ENCODE assay signal across 1 cellular context in the genomic region with DNA sequence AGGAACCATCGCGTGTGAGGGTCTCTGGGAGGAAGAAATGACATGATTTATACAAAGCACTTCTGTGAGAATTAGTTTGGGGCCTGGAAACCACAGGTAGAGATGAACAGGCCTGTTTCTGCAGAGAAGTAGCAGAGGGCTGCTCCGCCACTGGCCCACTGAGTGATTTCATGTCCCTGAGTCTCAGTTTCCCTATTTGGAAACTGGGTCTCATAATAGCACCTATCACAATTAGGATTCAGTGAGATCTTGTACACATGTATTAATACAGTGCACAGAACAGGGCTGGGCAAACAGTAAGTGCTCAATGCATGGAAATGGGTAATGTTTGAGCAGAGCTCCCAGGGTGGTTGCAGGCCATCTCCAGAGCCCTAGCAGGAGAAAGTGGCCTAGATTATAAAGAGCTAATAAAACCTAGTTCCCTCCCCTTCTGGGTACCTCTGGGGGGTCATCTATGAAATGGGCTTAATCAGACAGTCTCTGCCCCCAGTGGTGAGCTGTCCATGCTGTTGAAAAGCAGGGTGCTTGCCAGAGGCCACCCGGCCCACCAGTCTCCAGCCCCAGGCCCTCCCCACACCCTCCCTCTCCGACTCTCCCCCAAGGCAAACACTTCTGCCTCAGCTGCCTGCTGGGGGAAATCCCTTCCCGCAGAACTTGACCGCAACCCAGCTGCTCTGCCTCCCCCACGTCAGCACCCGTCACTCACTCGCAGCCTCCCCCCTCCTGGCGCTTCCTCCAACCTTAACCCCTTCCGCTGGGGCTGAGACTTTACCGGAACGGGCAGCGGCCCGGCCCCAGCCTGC.
TF ChIP-seq lines count a peak whose summit lies in the region.

No MANE protein-coding gene starts in this region.

TF ChIP-seq in HepG2, 621 proteins besides CTCF, POLR2A, EP300 and RAD21 (continued from another document and continues in another):
- TF ChIP-seq, protein P1, sequence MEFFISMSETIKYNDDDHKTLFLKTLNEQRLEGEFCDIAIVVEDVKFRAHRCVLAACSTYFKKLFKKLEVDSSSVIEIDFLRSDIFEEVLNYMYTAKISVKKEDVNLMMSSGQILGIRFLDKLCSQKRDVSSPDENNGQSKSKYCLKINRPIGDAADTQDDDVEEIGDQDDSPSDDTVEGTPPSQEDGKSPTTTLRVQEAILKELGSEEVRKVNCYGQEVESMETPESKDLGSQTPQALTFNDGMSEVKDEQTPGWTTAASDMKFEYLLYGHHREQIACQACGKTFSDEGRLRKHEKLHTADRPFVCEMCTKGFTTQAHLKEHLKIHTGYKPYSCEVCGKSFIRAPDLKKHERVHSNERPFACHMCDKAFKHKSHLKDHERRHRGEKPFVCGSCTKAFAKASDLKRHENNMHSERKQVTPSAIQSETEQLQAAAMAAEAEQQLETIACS (CRISPR knock-in tag; IDR thresholded peaks at IDR 0.05) = no peak
- peak; percentile 62 for TF ChIP-seq HDAC1 (CRISPR knock-in tag; IDR thresholded peaks at IDR 0.05)
- TF ChIP-seq, protein P2, sequence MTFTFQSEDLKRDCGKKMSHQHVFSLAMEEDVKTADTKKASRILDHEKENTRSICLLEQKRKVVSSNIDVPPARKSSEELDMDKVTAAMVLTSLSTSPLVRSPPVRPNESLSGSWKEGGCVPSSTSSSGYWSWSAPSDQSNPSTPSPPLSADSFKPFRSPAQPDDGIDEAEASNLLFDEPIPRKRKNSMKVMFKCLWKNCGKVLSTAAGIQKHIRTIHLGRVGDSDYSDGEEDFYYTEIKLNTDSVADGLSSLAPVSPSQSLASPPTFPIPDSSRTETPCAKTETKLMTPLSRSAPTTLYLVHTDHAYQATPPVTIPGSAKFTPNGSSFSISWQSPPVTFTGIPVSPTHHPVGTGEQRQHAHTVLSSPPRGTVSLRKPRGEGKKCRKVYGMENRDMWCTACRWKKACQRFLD (CRISPR knock-in tag; IDR thresholded peaks at IDR 0.05; ENCODE audit: borderline replicate concordance) = no peak
- TF ChIP-seq KLF11 (CRISPR knock-in tag; IDR thresholded peaks at IDR 0.05) = no peak
- TF ChIP-seq ZNF530 (CRISPR knock-in tag; IDR thresholded peaks at IDR 0.05; ENCODE audit: low read depth) = no peak
- TF ChIP-seq TEAD3 (CRISPR knock-in tag; optimal IDR thresholded peaks at IDR 0.05; ENCODE audit: borderline replicate concordance) = peak; percentile 30
- no peak for TF ChIP-seq ZNF777 (CRISPR knock-in tag; IDR thresholded peaks at IDR 0.05)
- TF ChIP-seq ZNF343 (CRISPR knock-in tag; IDR thresholded peaks at IDR 0.05) = no peak
- TF ChIP-seq U2AF2 (IDR thresholded peaks at IDR 0.05; ENCODE audit: low read depth, low read length) = no peak
- TF ChIP-seq FOXA1 (IDR thresholded peaks at IDR 0.05) = no peak
- peak; percentile 40; the same call in 1 of the 2 replicates for TF ChIP-seq FOXA1 (CRISPR knock-in tag; IDR thresholded peaks at IDR 0.05)
- no peak for TF ChIP-seq GABPA (IDR thresholded peaks at IDR 0.05; ENCODE audit: low read depth, low read length)
- 0 out of 2 replicates have a peak, but pooled peaks have one; percentile 14 for TF ChIP-seq GABPA (CRISPR knock-in tag; IDR thresholded peaks at IDR 0.05; ENCODE audit: low read depth)
- TF ChIP-seq ZBTB3 (CRISPR knock-in tag; IDR thresholded peaks at IDR 0.05; ENCODE audit: borderline replicate concordance, low read depth) = no peak
- TF ChIP-seq, protein P3, sequence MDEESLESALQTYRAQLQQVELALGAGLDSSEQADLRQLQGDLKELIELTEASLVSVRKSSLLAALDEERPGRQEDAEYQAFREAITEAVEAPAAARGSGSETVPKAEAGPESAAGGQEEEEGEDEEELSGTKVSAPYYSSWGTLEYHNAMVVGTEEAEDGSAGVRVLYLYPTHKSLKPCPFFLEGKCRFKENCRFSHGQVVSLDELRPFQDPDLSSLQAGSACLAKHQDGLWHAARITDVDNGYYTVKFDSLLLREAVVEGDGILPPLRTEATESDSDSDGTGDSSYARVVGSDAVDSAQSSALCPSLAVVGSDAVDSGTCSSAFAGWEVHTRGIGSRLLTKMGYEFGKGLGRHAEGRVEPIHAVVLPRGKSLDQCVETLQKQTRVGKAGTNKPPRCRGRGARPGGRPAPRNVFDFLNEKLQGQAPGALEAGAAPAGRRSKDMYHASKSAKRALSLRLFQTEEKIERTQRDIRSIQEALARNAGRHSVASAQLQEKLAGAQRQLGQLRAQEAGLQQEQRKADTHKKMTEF (CRISPR knock-in tag; IDR thresholded peaks at IDR 0.05) = no peak
- no peak for TF ChIP-seq PPARG (CRISPR knock-in tag; conservative IDR thresholded peaks at IDR 0.05)
- peak; percentile 58; the same call in 1 of the 2 replicates for TF ChIP-seq SAP130 (CRISPR knock-in tag; IDR thresholded peaks at IDR 0.05; ENCODE audit: low read depth)
- peak; percentile 64; the same call in 1 of the 2 replicates for TF ChIP-seq TBX2 (CRISPR knock-in tag; IDR thresholded peaks at IDR 0.05; ENCODE audit: borderline replicate concordance)
- TF ChIP-seq, protein P4, sequence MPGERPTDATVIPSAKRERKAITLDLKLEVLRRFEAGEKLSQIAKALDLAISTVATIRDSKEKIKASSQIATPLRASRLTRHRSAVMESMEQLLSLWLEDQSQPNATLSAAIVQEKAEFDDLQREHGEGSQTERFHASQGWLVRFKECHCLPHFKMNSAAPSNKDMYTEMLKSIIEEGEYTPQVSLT (CRISPR knock-in tag; IDR thresholded peaks at IDR 0.05; ENCODE audit: borderline replicate concordance, low read depth) = no peak
- no peak for TF ChIP-seq ZBTB7A (CRISPR knock-in tag; IDR thresholded peaks at IDR 0.05)
- TF ChIP-seq ZNF672 (CRISPR knock-in tag; IDR thresholded peaks at IDR 0.05) = no peak
- no peak for TF ChIP-seq SMAD3 (CRISPR knock-in tag; IDR thresholded peaks at IDR 0.05)
- no peak for TF ChIP-seq ARNT2 (CRISPR knock-in tag; IDR thresholded peaks at IDR 0.05; ENCODE audit: low read depth)
- TF ChIP-seq HIVEP1 (CRISPR knock-in tag; IDR thresholded peaks at IDR 0.05) = peak; percentile 77
- TF ChIP-seq ZNF546 (CRISPR knock-in tag; conservative IDR thresholded peaks at IDR 0.05) = no peak
- TF ChIP-seq ATRX (CRISPR knock-in tag; IDR thresholded peaks at IDR 0.05; ENCODE audit: borderline replicate concordance) = no peak
- peak; percentile 33; the same call in 1 of the 2 replicates for TF ChIP-seq ZMYM3 (CRISPR knock-in tag; IDR thresholded peaks at IDR 0.05)
- TF ChIP-seq, protein P5, sequence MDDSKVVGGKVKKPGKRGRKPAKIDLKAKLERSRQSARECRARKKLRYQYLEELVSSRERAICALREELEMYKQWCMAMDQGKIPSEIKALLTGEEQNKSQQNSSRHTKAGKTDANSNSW (CRISPR knock-in tag; IDR thresholded peaks at IDR 0.05; ENCODE audit: borderline replicate concordance) = no peak
- TF ChIP-seq MTA1 (CRISPR knock-in tag; IDR thresholded peaks at IDR 0.05; ENCODE audit: borderline replicate concordance) = peak; percentile 21; the same call in 1 of the 2 replicates
- TF ChIP-seq FOXK1 (CRISPR knock-in tag; IDR thresholded peaks at IDR 0.05; ENCODE audit: borderline replicate concordance, low read depth) = no peak
- 0 out of 2 replicates have a peak, but pooled peaks have one; percentile 31 for TF ChIP-seq ZNF816 (CRISPR knock-in tag; IDR thresholded peaks at IDR 0.05; ENCODE audit: borderline replicate concordance)
- TF ChIP-seq, protein P6, sequence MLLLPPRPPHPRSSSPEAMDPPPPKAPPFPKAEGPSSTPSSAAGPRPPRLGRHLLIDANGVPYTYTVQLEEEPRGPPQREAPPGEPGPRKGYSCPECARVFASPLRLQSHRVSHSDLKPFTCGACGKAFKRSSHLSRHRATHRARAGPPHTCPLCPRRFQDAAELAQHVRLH (CRISPR knock-in tag; IDR thresholded peaks at IDR 0.05; ENCODE audit: borderline replicate concordance, low read depth) = no peak
- TF ChIP-seq ZNF660 (CRISPR knock-in tag; IDR thresholded peaks at IDR 0.05; ENCODE audit: borderline replicate concordance, low read depth) = no peak
- no peak for TF ChIP-seq ZNF550 (CRISPR knock-in tag; IDR thresholded peaks at IDR 0.05; ENCODE audit: borderline replicate concordance)
- TF ChIP-seq AGO2 (optimal IDR thresholded peaks at IDR 0.05; ENCODE audit: low read depth, low read length) = peak; percentile 73
- no peak for TF ChIP-seq ZNF883 (CRISPR knock-in tag; IDR thresholded peaks at IDR 0.05; ENCODE audit: not compliant biosample characterization)
- TF ChIP-seq ZNF224 (CRISPR knock-in tag; IDR thresholded peaks at IDR 0.05) = no peak
- no peak for TF ChIP-seq CCAR2 (optimal IDR thresholded peaks at IDR 0.05; ENCODE audit: low read depth, low read length)
- no peak for TF ChIP-seq STAG1 (CRISPR knock-in tag; IDR thresholded peaks at IDR 0.05)
- TF ChIP-seq ZNF75D (CRISPR knock-in tag; IDR thresholded peaks at IDR 0.05; ENCODE audit: borderline replicate concordance) = no peak
- TF ChIP-seq, protein P7, sequence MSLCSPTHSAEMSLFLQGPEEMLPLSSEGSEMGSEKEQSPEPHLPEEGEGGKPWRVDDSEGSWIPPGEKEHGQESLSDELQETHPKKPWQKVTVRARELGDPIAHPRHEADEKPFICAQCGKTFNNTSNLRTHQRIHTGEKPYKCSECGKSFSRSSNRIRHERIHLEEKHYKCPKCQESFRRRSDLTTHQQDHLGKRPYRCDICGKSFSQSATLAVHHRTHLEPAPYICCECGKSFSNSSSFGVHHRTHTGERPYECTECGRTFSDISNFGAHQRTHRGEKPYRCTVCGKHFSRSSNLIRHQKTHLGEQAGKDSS (CRISPR knock-in tag; IDR thresholded peaks at IDR 0.05; ENCODE audit: borderline replicate concordance, low read depth) = no peak
- TF ChIP-seq, protein P8, sequence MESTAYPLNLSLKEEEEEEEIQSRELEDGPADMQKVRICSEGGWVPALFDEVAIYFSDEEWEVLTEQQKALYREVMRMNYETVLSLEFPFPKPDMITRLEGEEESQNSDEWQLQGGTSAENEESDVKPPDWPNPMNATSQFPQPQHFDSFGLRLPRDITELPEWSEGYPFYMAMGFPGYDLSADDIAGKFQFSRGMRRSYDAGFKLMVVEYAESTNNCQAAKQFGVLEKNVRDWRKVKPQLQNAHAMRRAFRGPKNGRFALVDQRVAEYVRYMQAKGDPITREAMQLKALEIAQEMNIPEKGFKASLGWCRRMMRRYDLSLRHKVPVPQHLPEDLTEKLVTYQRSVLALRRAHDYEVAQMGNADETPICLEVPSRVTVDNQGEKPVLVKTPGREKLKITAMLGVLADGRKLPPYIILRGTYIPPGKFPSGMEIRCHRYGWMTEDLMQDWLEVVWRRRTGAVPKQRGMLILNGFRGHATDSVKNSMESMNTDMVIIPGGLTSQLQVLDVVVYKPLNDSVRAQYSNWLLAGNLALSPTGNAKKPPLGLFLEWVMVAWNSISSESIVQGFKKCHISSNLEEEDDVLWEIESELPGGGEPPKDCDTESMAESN (CRISPR knock-in tag; conservative IDR thresholded peaks at IDR 0.05) = no peak
- TF ChIP-seq ZNF260 (CRISPR knock-in tag; IDR thresholded peaks at IDR 0.05; ENCODE audit: borderline replicate concordance, low read depth) = no peak
- TF ChIP-seq HMG20B (CRISPR knock-in tag; conservative IDR thresholded peaks at IDR 0.05) = no peak
- no peak for TF ChIP-seq ZNF331 (CRISPR knock-in tag; IDR thresholded peaks at IDR 0.05)
- TF ChIP-seq ZFP90 (CRISPR knock-in tag; IDR thresholded peaks at IDR 0.05; ENCODE audit: borderline replicate concordance) = no peak
- 0 out of 2 replicates have a peak, but pooled peaks have one; percentile 42 for TF ChIP-seq SP5 (CRISPR knock-in tag; IDR thresholded peaks at IDR 0.05; ENCODE audit: borderline replicate concordance, low read depth)
- no peak for TF ChIP-seq ZNF10 (CRISPR knock-in tag; IDR thresholded peaks at IDR 0.05; ENCODE audit: borderline replicate concordance, low read depth)
- no peak for TF ChIP-seq TAF15 (IDR thresholded peaks at IDR 0.05; ENCODE audit: low read depth, low read length, poor library complexity, severe bottlenecking)
- TF ChIP-seq, protein P9, sequence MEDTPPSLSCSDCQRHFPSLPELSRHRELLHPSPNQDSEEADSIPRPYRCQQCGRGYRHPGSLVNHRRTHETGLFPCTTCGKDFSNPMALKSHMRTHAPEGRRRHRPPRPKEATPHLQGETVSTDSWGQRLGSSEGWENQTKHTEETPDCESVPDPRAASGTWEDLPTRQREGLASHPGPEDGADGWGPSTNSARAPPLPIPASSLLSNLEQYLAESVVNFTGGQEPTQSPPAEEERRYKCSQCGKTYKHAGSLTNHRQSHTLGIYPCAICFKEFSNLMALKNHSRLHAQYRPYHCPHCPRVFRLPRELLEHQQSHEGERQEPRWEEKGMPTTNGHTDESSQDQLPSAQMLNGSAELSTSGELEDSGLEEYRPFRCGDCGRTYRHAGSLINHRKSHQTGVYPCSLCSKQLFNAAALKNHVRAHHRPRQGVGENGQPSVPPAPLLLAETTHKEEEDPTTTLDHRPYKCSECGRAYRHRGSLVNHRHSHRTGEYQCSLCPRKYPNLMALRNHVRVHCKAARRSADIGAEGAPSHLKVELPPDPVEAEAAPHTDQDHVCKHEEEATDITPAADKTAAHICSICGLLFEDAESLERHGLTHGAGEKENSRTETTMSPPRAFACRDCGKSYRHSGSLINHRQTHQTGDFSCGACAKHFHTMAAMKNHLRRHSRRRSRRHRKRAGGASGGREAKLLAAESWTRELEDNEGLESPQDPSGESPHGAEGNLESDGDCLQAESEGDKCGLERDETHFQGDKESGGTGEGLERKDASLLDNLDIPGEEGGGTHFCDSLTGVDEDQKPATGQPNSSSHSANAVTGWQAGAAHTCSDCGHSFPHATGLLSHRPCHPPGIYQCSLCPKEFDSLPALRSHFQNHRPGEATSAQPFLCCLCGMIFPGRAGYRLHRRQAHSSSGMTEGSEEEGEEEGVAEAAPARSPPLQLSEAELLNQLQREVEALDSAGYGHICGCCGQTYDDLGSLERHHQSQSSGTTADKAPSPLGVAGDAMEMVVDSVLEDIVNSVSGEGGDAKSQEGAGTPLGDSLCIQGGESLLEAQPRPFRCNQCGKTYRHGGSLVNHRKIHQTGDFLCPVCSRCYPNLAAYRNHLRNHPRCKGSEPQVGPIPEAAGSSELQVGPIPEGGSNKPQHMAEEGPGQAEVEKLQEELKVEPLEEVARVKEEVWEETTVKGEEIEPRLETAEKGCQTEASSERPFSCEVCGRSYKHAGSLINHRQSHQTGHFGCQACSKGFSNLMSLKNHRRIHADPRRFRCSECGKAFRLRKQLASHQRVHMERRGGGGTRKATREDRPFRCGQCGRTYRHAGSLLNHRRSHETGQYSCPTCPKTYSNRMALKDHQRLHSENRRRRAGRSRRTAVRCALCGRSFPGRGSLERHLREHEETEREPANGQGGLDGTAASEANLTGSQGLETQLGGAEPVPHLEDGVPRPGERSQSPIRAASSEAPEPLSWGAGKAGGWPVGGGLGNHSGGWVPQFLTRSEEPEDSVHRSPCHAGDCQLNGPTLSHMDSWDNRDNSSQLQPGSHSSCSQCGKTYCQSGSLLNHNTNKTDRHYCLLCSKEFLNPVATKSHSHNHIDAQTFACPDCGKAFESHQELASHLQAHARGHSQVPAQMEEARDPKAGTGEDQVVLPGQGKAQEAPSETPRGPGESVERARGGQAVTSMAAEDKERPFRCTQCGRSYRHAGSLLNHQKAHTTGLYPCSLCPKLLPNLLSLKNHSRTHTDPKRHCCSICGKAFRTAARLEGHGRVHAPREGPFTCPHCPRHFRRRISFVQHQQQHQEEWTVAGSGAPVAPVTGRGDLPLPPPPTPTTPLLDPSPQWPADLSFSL (CRISPR knock-in tag; IDR thresholded peaks at IDR 0.05) = no peak
- TF ChIP-seq ZNF205 (CRISPR knock-in tag; IDR thresholded peaks at IDR 0.05) = peak; percentile 8
- no peak for TF ChIP-seq ZNF703 (CRISPR knock-in tag; IDR thresholded peaks at IDR 0.05; ENCODE audit: borderline replicate concordance)
- no peak for TF ChIP-seq ZNF101 (CRISPR knock-in tag; IDR thresholded peaks at IDR 0.05; ENCODE audit: borderline replicate concordance, low read depth)
- TF ChIP-seq JUN (CRISPR knock-in tag; IDR thresholded peaks at IDR 0.05) = no peak
- peak; percentile 46; the same call in 1 of the 2 replicates for TF ChIP-seq CREM (IDR thresholded peaks at IDR 0.05)
- TF ChIP-seq CREM (CRISPR knock-in tag; IDR thresholded peaks at IDR 0.05) = no peak
- TF ChIP-seq ZNF431 (CRISPR knock-in tag; IDR thresholded peaks at IDR 0.05; ENCODE audit: borderline replicate concordance, low read depth) = no peak
- no peak for TF ChIP-seq ZNF44 (CRISPR knock-in tag; IDR thresholded peaks at IDR 0.05)
